8 cellular contexts compared by ENCODE assay signal in genomic region chr15:87848012-87848411, GRCh38.
"Had no signal": no experiment of that assay in that cellular context is flagged by ENCODE, and none has a peak within 500 bp of the region (broad histone marks: within the 10 kb centered on the region; RNA-seq: fewer than 3 reads in every experiment).

No MANE protein-coding gene starts in this region.

- H3K27ac ChIP-seq: GM23248, HL-60 had no signal

- H2AFZ ChIP-seq: GM23248 had no signal

- FAIRE-seq: H54 had no signal

- H3K4me3 ChIP-seq: GM23248 had no signal

- DNase-seq: GM23248, GOT3, H9, HCEC 1CT, Kasumi-1, KG1 had no signal

- H3K9ac ChIP-seq: GM23248 had no signal
